ENCODE assay signal across 1 cellular context in genomic region chr1:45521413-45522323, GRCh38.
TF ChIP-seq lines count a peak whose summit lies in the region.

Gene PRDX1 (minus strand): TSS chr1:45521884. CDS start chr1:45519043, 2,841 bp downstream.

TF ChIP-seq in HepG2, 621 proteins besides CTCF, POLR2A, EP300 and RAD21 (continued from another document and continues in another):
- no peak for TF ChIP-seq ZBTB40 (IDR thresholded peaks at IDR 0.05)
- TF ChIP-seq ZBTB40 (CRISPR knock-in tag; IDR thresholded peaks at IDR 0.05) = peak; percentile 91
- peak; percentile 95 for TF ChIP-seq KDM5B (CRISPR knock-in tag; IDR thresholded peaks at IDR 0.05; ENCODE audit: borderline replicate concordance)
- peak; percentile 78; the same call in 1 of the 2 replicates for TF ChIP-seq TBP (CRISPR knock-in tag; IDR thresholded peaks at IDR 0.05)
- no peak for TF ChIP-seq JDP2 (CRISPR knock-in tag; IDR thresholded peaks at IDR 0.05; ENCODE audit: borderline replicate concordance)
- TF ChIP-seq ATF3 (CRISPR knock-in tag; IDR thresholded peaks at IDR 0.05) = peak; percentile 80
- TF ChIP-seq ZNF12 (CRISPR knock-in tag; IDR thresholded peaks at IDR 0.05) = peak; percentile 39; the same call in 1 of the 2 replicates
- TF ChIP-seq ZNF674 (CRISPR knock-in tag; IDR thresholded peaks at IDR 0.05; ENCODE audit: low read depth) = no peak
- peak; percentile 72; the same call in 1 of the 2 replicates for TF ChIP-seq ZC3H13 (CRISPR knock-in tag; IDR thresholded peaks at IDR 0.05)
- peak; percentile 94 for TF ChIP-seq HNF1B (CRISPR knock-in tag; IDR thresholded peaks at IDR 0.05)
- TF ChIP-seq DNMT1 (CRISPR knock-in tag; IDR thresholded peaks at IDR 0.05) = no peak; the same call in 1 of the 2 replicates
- TF ChIP-seq ASH2L (IDR thresholded peaks at IDR 0.05; ENCODE audit: insufficient read length, low read depth, low read length) = peak; percentile 74
- TF ChIP-seq ZNF747 (CRISPR knock-in tag; IDR thresholded peaks at IDR 0.05; ENCODE audit: borderline replicate concordance) = peak; percentile 51; the same call in 1 of the 2 replicates
- peak; percentile 71 for TF ChIP-seq BCL6 (CRISPR knock-in tag; IDR thresholded peaks at IDR 0.05)
- TF ChIP-seq THRA (CRISPR knock-in tag; IDR thresholded peaks at IDR 0.05; ENCODE audit: borderline replicate concordance) = peak; percentile 77
- TF ChIP-seq ZNF530 (CRISPR knock-in tag; IDR thresholded peaks at IDR 0.05; ENCODE audit: low read depth) = no peak
- TF ChIP-seq ARNT (IDR thresholded peaks at IDR 0.05) = no peak
- TF ChIP-seq MBD4 (IDR thresholded peaks at IDR 0.05; ENCODE audit: borderline replicate concordance, low read length) = no peak
- TF ChIP-seq NRL (CRISPR knock-in tag; IDR thresholded peaks at IDR 0.05; ENCODE audit: borderline replicate concordance) = peak; percentile 96
- peak; percentile 55; the same call in 1 of the 2 replicates for TF ChIP-seq SPEN (CRISPR knock-in tag; IDR thresholded peaks at IDR 0.05; ENCODE audit: low read depth)
- peak; percentile 91 for TF ChIP-seq ZNF430 (CRISPR knock-in tag; IDR thresholded peaks at IDR 0.05)
- TF ChIP-seq BORCS8-MEF2B (CRISPR knock-in tag; IDR thresholded peaks at IDR 0.05) = peak; percentile 91
- TF ChIP-seq ZNF883 (CRISPR knock-in tag; IDR thresholded peaks at IDR 0.05; ENCODE audit: not compliant biosample characterization) = peak; percentile 80
- TF ChIP-seq NFKB2 (CRISPR knock-in tag; IDR thresholded peaks at IDR 0.05; ENCODE audit: borderline replicate concordance) = peak; percentile 94; the same call in 1 of the 2 replicates
- TF ChIP-seq PAX8 (CRISPR knock-in tag; IDR thresholded peaks at IDR 0.05; ENCODE audit: borderline replicate concordance) = no peak; the same call in 1 of the 2 replicates
- peak; percentile 70 for TF ChIP-seq PHF20 (CRISPR knock-in tag; IDR thresholded peaks at IDR 0.05)
- TF ChIP-seq ZNF501 (CRISPR knock-in tag; IDR thresholded peaks at IDR 0.05) = peak; percentile 82
- peak; percentile 94 for TF ChIP-seq HES4 (CRISPR knock-in tag; IDR thresholded peaks at IDR 0.05; ENCODE audit: borderline replicate concordance)
- TF ChIP-seq ZFP37 (CRISPR knock-in tag; IDR thresholded peaks at IDR 0.05; ENCODE audit: borderline replicate concordance) = peak; percentile 97
- peak; percentile 98 for TF ChIP-seq AFF4 (CRISPR knock-in tag; IDR thresholded peaks at IDR 0.05)
- peak; percentile 94 for TF ChIP-seq HIVEP1 (CRISPR knock-in tag; IDR thresholded peaks at IDR 0.05)
- peak; percentile 75 for TF ChIP-seq MXD1 (CRISPR knock-in tag; IDR thresholded peaks at IDR 0.05)
- TF ChIP-seq PBX2 (CRISPR knock-in tag; IDR thresholded peaks at IDR 0.05) = 0 out of 2 replicates have a peak, but pooled peaks have one; percentile 8
- peak; percentile 92 for TF ChIP-seq ZNF343 (CRISPR knock-in tag; IDR thresholded peaks at IDR 0.05)
- TF ChIP-seq GPN1 (CRISPR knock-in tag; IDR thresholded peaks at IDR 0.05; ENCODE audit: borderline replicate concordance) = no peak; the same call in 1 of the 2 replicates
- TF ChIP-seq POLR2AphosphoS2 (IDR thresholded peaks at IDR 0.05; ENCODE audit: low read depth, low read length) = peak; percentile 96
- TF ChIP-seq ZNF703 (CRISPR knock-in tag; IDR thresholded peaks at IDR 0.05; ENCODE audit: borderline replicate concordance) = no peak
- peak; percentile 100 for TF ChIP-seq ZBTB38 (CRISPR knock-in tag; IDR thresholded peaks at IDR 0.05)
- TF ChIP-seq RBFOX2 (IDR thresholded peaks at IDR 0.05; ENCODE audit: low read depth, low read length) = peak; percentile 100
